In genomic region chr3:48690846-48691458, GRCh38 we compare ENCODE assay signal across 25 cellular contexts. TPM values are rescaled to one million over a fixed set of nuclear protein-coding genes. Genes with fewer than 3 reads are reported as not detected.
DNase-seq lines count a peak whose midpoint lies in the region; ATAC-seq, FAIRE-seq and TF ChIP-seq lines count a peak whose summit lies in the region.
"Had no signal": no experiment of that assay in that cellular context is flagged by ENCODE, and none has a peak within 500 bp of the region (broad histone marks: within the 10 kb centered on the region; RNA-seq: fewer than 3 reads in every experiment).

No MANE protein-coding gene starts in this region.

- H3K27ac ChIP-seq in K562 (ENCODE audit: extremely low read depth, low read depth, low read length), result no peak overlapping the region
- H3K27ac ChIP-seq: BLaER1 treated with 17β-estradiol and CSF1 and Interleukin-3, amounts not matched to agents 10 nM and 100 nM; SJCRH30; suprapubic skin had no signal

- H3K4me3 Mint-ChIP-seq in natural killer cell, result no peak overlapping the region
- H3K4me3 Mint-ChIP-seq in natural killer cell treated with Interleukin-12 subunit alpha and Interleukin-12 subunit beta and Interleukin-15 and Interleukin-18, amount 100 ng/mL, for 72 hours, result no peak overlapping the region
- H3K4me3 Mint-ChIP-seq in mesothelial cell of epicardium, result no peak overlapping the region
- peak overlapping the region; percentile 21 for H3K4me3 Mint-ChIP-seq in type B pancreatic cell
- H3K4me3 Mint-ChIP-seq: activated naive CD4-positive, alpha-beta T cell treated with anti-CD3 and anti-CD28 coated beads, Interleukin-2, amount 50 U/mL, for 24 hours; T-cell; WTC11 had no signal

- H3K9me1 ChIP-seq in K562 (ENCODE audit: control insufficient read depth, insufficient read depth, low read length), result no peaks in the 10 kb centered on the region

- in situ Hi-C loops in K562 (cut with MboI), result no loop called here

- no peaks in the 10 kb centered on the region for H3K9me3 ChIP-seq in K562 (replicated peaks; ENCODE audit: control insufficient read depth, insufficient read depth, low read depth, low read length)
- H3K9me3 ChIP-seq: ascending aorta; BLaER1 treated with 17β-estradiol and CSF1 and Interleukin-3, amounts not matched to agents 10 nM and 100 nM; HAP-1; SJCRH30; suprapubic skin had no signal

- no peak for TF ChIP-seq EP300 in K562 (IDR thresholded peaks at IDR 0.05; ENCODE audit: low read length)

- H3K36me3 ChIP-seq in K562 (ENCODE audit: control insufficient read depth, insufficient read depth, low read length), result peaks cover 81% of the 10 kb centered on the region

- peaks cover 8 to 20% of the 10 kb centered on the region in 2 donors for H3K4me1 Mint-ChIP-seq in natural killer cell
- H3K4me1 Mint-ChIP-seq in natural killer cell treated with Interleukin-12 subunit alpha and Interleukin-12 subunit beta and Interleukin-15 and Interleukin-18, amount 100 ng/mL, for 72 hours (ENCODE audit: low read depth in 2 of 2), result peaks cover 8 to 15% of the 10 kb centered on the region in 2 donors
- H3K4me1 Mint-ChIP-seq in mesothelial cell of epicardium, result peaks cover 23% of the 10 kb centered on the region
- H3K4me1 Mint-ChIP-seq in type B pancreatic cell (ENCODE audit: unreplicated experiment), result peaks cover 9% of the 10 kb centered on the region

- H3K36me3 Mint-ChIP-seq in natural killer cell, result peaks cover 6% of the 10 kb centered on the region
- H3K36me3 Mint-ChIP-seq in natural killer cell treated with Interleukin-12 subunit alpha and Interleukin-12 subunit beta and Interleukin-15 and Interleukin-18, amount 100 ng/mL, for 72 hours, result peaks cover 6% of the 10 kb centered on the region
- peaks cover 34% of the 10 kb centered on the region for H3K36me3 Mint-ChIP-seq in mesothelial cell of epicardium
- H3K36me3 Mint-ChIP-seq in type B pancreatic cell, result peaks cover 27% of the 10 kb centered on the region

- TF ChIP-seq CTCF in natural killer cell (IDR thresholded peaks at IDR 0.05), result no peak
- no peak for TF ChIP-seq CTCF in K562 (IDR thresholded peaks at IDR 0.05 in 2 of 3, conservative IDR thresholded peaks at IDR 0.05 in 1 of 3; ENCODE audit: insufficient read depth in 2 of 3, low read depth in 1 of 3, low read length in 3 of 3)
- no peak for TF ChIP-seq CTCF in mesothelial cell of epicardium (IDR thresholded peaks at IDR 0.05; ENCODE audit: unreplicated experiment)
- no peak for TF ChIP-seq CTCF in type B pancreatic cell (conservative IDR thresholded peaks at IDR 0.05)

- H3K9ac ChIP-seq in K562 (ENCODE audit: insufficient read depth in 1 of 2, low read depth in 2 of 2, low read length in 2 of 2), result no peak overlapping the region
- H3K9ac ChIP-seq: BLaER1 treated with 17β-estradiol and CSF1 and Interleukin-3, amounts not matched to agents 10 nM and 100 nM had no signal

- H3K9me3 Mint-ChIP-seq in natural killer cell, result no peaks in the 10 kb centered on the region
- no peaks in the 10 kb centered on the region for H3K9me3 Mint-ChIP-seq in natural killer cell treated with Interleukin-12 subunit alpha and Interleukin-12 subunit beta and Interleukin-15 and Interleukin-18, amount 100 ng/mL, for 72 hours
- no peaks in the 10 kb centered on the region for H3K9me3 Mint-ChIP-seq in mesothelial cell of epicardium
- H3K9me3 Mint-ChIP-seq in type B pancreatic cell, result no peaks in the 10 kb centered on the region
- H3K9me3 Mint-ChIP-seq: activated naive CD4-positive, alpha-beta T cell treated with anti-CD3 and anti-CD28 coated beads, Interleukin-2, amount 50 U/mL, for 24 hours; T-cell; WTC11 had no signal

- DNase-seq in natural killer cell, result no peak
- DNase-seq in natural killer cell treated with Interleukin-12 subunit alpha and Interleukin-12 subunit beta and Interleukin-15 and Interleukin-18, amount 100 ng/mL, for 72 hours (ENCODE audit: low spot score), result no peak
- no peak for DNase-seq in K562 (ENCODE audit: extremely low read depth in 1 of 4, low spot score in 3 of 4)
- no peak for DNase-seq in mesothelial cell of epicardium (ENCODE audit: low spot score in 2 of 2, unreplicated experiment in 2 of 2)
- DNase-seq in type B pancreatic cell (ENCODE audit: extremely low spot score, unreplicated experiment), result no peak
- no peak for DNase-seq in Right ventricle myocardium inferior (ENCODE audit: missing footprints)
- DNase-seq in Ammon's horn (ENCODE audit: low spot score), result no peak
- DNase-seq in HPDE6-E6E7 (ENCODE audit: extremely low spot score), result no peak
- DNase-seq: caudate nucleus; COR-L47; DMS79; islet precursor cell; left ventricle myocardium superior; NCI-H1694; SJCRH30; stimulated activated naive CD4-positive, alpha-beta T cell treated with Interleukin-2 at 50 U/mL for 16 hours; T-cell had no signal

- TF ChIP-seq RAD21 in K562 (CRISPR knock-in tag; conservative IDR thresholded peaks at IDR 0.05 in 1 of 2, IDR thresholded peaks at IDR 0.05 in 1 of 2), result no peak

- intact Hi-C loops in natural killer cell (cut with micrococcal nuclease) (no loop called here), K562 (cut with micrococcal nuclease) (no loop called here), Right ventricle myocardium inferior (cut with DNase I) (no loop called here)

- ATAC-seq in natural killer cell (no peak), K562 (no peak), Right ventricle myocardium inferior (no peak)
- ATAC-seq in natural killer cell treated with Interleukin-12 subunit alpha and Interleukin-12 subunit beta and Interleukin-15 and Interleukin-18, amount 100 ng/mL, for 72 hours, result no peak
- ATAC-seq: left ventricle myocardium superior, T-cell, WTC11 had no signal

- WGBS in K562 (ENCODE audit: insufficient coverage, low coverage, missing lambda C conversion rate), result 88% methylated on average over 2 of the region's 2 CpGs

- no peak for FAIRE-seq in K562 (lab: Jason Lieb, UNC)
- FAIRE-seq: G401.6, RCC 7860 had no signal

- POLR2A ChIA-PET in K562 (lab: Yijun Ruan, JAX), result no interaction called here

- H3K4me2 ChIP-seq in K562 (ENCODE audit: insufficient read depth, low read length), result no peak overlapping the region
- H3K4me2 ChIP-seq: BLaER1 treated with 17β-estradiol and CSF1 and Interleukin-3, amounts not matched to agents 10 nM and 100 nM had no signal

- H3K27ac Mint-ChIP-seq in natural killer cell (peak overlapping the region; percentile 1 to 30), mesothelial cell of epicardium (peak overlapping the region; percentile 31), type B pancreatic cell (peak overlapping the region; percentile 64)
- peak overlapping the region in 1 of 2 donors; percentile 4 for H3K27ac Mint-ChIP-seq in natural killer cell treated with Interleukin-12 subunit alpha and Interleukin-12 subunit beta and Interleukin-15 and Interleukin-18, amount 100 ng/mL, for 72 hours
- H3K27ac Mint-ChIP-seq: activated naive CD4-positive, alpha-beta T cell treated with anti-CD3 and anti-CD28 coated beads, Interleukin-2, amount 50 U/mL, for 24 hours; WTC11 had no signal

- no peak overlapping the region for H3K4me3 ChIP-seq in K562
- H3K4me3 ChIP-seq: ascending aorta; BLaER1 treated with 17β-estradiol and CSF1 and Interleukin-3, amounts not matched to agents 10 nM and 100 nM; HAP-1; SJCRH30; suprapubic skin had no signal

- H3K79me2 ChIP-seq in K562 (ENCODE audit: control insufficient read depth, insufficient read depth, low read length), result peaks cover 8% of the 10 kb centered on the region; the same call in 2 of the 3 replicates

- H2AFZ ChIP-seq in K562 (ENCODE audit: low read depth, low read length), result no peak overlapping the region

- CTCF ChIA-PET in K562 (lab: Yijun Ruan, JAX; ENCODE audit: low intra/inter-chr PET ratio), result no interaction called here

- H3K27me3 Mint-ChIP-seq in natural killer cell (ENCODE audit: low read depth in 2 of 2) (no peaks in the 10 kb centered on the region), mesothelial cell of epicardium (ENCODE audit: low read depth) (no peaks in the 10 kb centered on the region), type B pancreatic cell (no peaks in the 10 kb centered on the region)
- no peaks in the 10 kb centered on the region for H3K27me3 Mint-ChIP-seq in natural killer cell treated with Interleukin-12 subunit alpha and Interleukin-12 subunit beta and Interleukin-15 and Interleukin-18, amount 100 ng/mL, for 72 hours
- H3K27me3 Mint-ChIP-seq: activated naive CD4-positive, alpha-beta T cell treated with anti-CD3 and anti-CD28 coated beads, Interleukin-2, amount 50 U/mL, for 24 hours; T-cell had no signal

- no peaks in the 10 kb centered on the region for H3K27me3 ChIP-seq in K562 (ENCODE audit: control insufficient read depth in 2 of 2, insufficient read depth in 2 of 2, low read length in 2 of 2)
- H3K27me3 ChIP-seq: ascending aorta; BLaER1 treated with 17β-estradiol and CSF1 and Interleukin-3, amounts not matched to agents 10 nM and 100 nM; SJCRH30; suprapubic skin had no signal

- 0 out of 2 replicates have a peak, but pooled peaks cover 3% of the 10 kb centered on the region for H4K20me1 ChIP-seq in K562 (replicated peaks; ENCODE audit: control insufficient read depth, insufficient read depth, low read length)

- H3K4me1 ChIP-seq in K562 (replicated peaks in 1 of 2; ENCODE audit: control insufficient read depth in 2 of 2, insufficient read depth in 2 of 2, low read length in 2 of 2), result peaks cover 4 to 12% of the 10 kb centered on the region in 2 experiments; a peak in 3 of 5 replicates
- H3K4me1 ChIP-seq: HAP-1, SJCRH30 had no signal

- TF ChIP-seq POLR2A in K562 (conservative IDR thresholded peaks at IDR 0.05), result no peak

- no TSS peak for BruUV-seq in K562 (replicated peaks; lab: Mats Ljungman, UMichigan)

RNA-seq across cellular contexts. Expression of gene NCKIPSD, which starts 5.2 kb away (rescaled TPM):
- total RNA-seq in natural killer cell (10 to 100 TPM; 12.2 to 14.1 (median 12.8) TPM), K562 (2014; rRNA removed) (12.3 and 18.7 TPM in 2 replicates), K562 (2014; rRNA removed; fragmentation: Illumina TruSeq; extraction: Trizol) (4.1 and 6.3 TPM in 2 replicates), K562 (2015; rRNA removed; fragmentation: Illumina TruSeq; extraction: Trizol) (9.7 and 10.0 TPM in 2 replicates), K562 (2021) (17.3 and 20.1 TPM in 2 replicates), mesothelial cell of epicardium (30.7 to 33.5 TPM (median 31.9 TPM) in 3 replicates), type B pancreatic cell (ENCODE audit: low replicate concordance) (20.1 and 22.1 TPM in 2 replicates), Right ventricle myocardium inferior (15.4 TPM)
- 10 to 100 TPM; 22.7 to 37.0 TPM for total RNA-seq in natural killer cell treated with Interleukin-12 subunit alpha and Interleukin-12 subunit beta and Interleukin-15 and Interleukin-18, amount 100 ng/mL, for 72 hours
- 29.1 and 109 TPM in 2 replicates for total RNA-seq in K562 (2011; cell fraction: chromatin; rRNA removed; ENCODE audit: low replicate concordance)
- total RNA-seq in K562 (2011; cell fraction: nucleolus; rRNA removed), result 55.4 and 58.4 TPM in 2 replicates
- total RNA-seq in K562 (2011; cell fraction: nucleoplasm; rRNA removed), result 33.2 and 33.4 TPM in 2 replicates
- polyA plus RNA-seq in K562 (2011; rRNA removed) (24.4 and 35.6 TPM in 2 replicates), K562 (2014; fragmentation: Illumina TruSeq; extraction: Trizol) (15.0 and 16.2 TPM in 2 replicates), K562 (2014; fragmentation: Nextera tagmentation; extraction: Ambion mirVana) (1 to 10 TPM in 1 of 2 experiments, under 1 TPM in 1; 0.49 to 1.7 TPM), K562 (2014; rRNA removed) (17.8 and 21.4 TPM in 2 replicates)
- polyA plus RNA-seq in K562 (2011; cell fraction: cytosol; rRNA removed), result 38.2 and 70.0 TPM in 2 replicates
- 114 and 150 TPM in 2 replicates for polyA plus RNA-seq in K562 (2011; cell fraction: nucleus; rRNA removed)
- polyA plus RNA-seq in K562 (2012), result 14.6 and 23.0 TPM in 2 replicates
- 14.6 and 22.5 TPM in 2 replicates for polyA minus RNA-seq in K562 (2011; rRNA and poly(A)+ RNA removed)
- polyA minus RNA-seq in K562 (2011; cell fraction: cytosol; rRNA and poly(A)+ RNA removed), result 25.6 and 29.7 TPM in 2 replicates
- polyA minus RNA-seq in K562 (2011; cell fraction: nucleus; rRNA and poly(A)+ RNA removed), result 33.0 and 36.1 TPM in 2 replicates

RNA-seq across cellular contexts. Expression of gene IP6K2, which starts 26.1 kb away (rescaled TPM):
- total RNA-seq in natural killer cell, result 100 to 1,000 TPM; 140 to 151 (median 148) TPM
- total RNA-seq in natural killer cell treated with Interleukin-12 subunit alpha and Interleukin-12 subunit beta and Interleukin-15 and Interleukin-18, amount 100 ng/mL, for 72 hours, result 10 to 100 TPM; 53.5 to 60.2 TPM
- total RNA-seq in K562 (2011; cell fraction: chromatin; rRNA removed; ENCODE audit: low replicate concordance), result 178 and 218 TPM in 2 replicates
- 134 and 138 TPM in 2 replicates for total RNA-seq in K562 (2011; cell fraction: nucleolus; rRNA removed)
- total RNA-seq in K562 (2011; cell fraction: nucleoplasm; rRNA removed), result 174 and 186 TPM in 2 replicates
- total RNA-seq in K562 (2014; rRNA removed), result 46.1 and 50.4 TPM in 2 replicates
- total RNA-seq in K562 (2014; rRNA removed; fragmentation: Illumina TruSeq; extraction: Trizol), result 37.6 and 38.9 TPM in 2 replicates
- 46.9 and 48.8 TPM in 2 replicates for total RNA-seq in K562 (2015; rRNA removed; fragmentation: Illumina TruSeq; extraction: Trizol)
- 41.3 and 48.0 TPM in 2 replicates for total RNA-seq in K562 (2021)
- 60.2 and 102 TPM in 2 replicates for polyA plus RNA-seq in K562 (2011; rRNA removed)
- 75.7 and 102 TPM in 2 replicates for polyA plus RNA-seq in K562 (2011; cell fraction: cytosol; rRNA removed)
- polyA plus RNA-seq in K562 (2011; cell fraction: nucleus; rRNA removed), result 547 and 559 TPM in 2 replicates
- 50.4 and 55.4 TPM in 2 replicates for polyA plus RNA-seq in K562 (2012)
- 57.1 and 79.3 TPM in 2 replicates for polyA plus RNA-seq in K562 (2014; fragmentation: Illumina TruSeq; extraction: Trizol)
- 10 to 100 TPM; 19.6 to 26.3 TPM for polyA plus RNA-seq in K562 (2014; fragmentation: Nextera tagmentation; extraction: Ambion mirVana)
- 69.6 and 78.1 TPM in 2 replicates for polyA plus RNA-seq in K562 (2014; rRNA removed)
- polyA minus RNA-seq in K562 (2011; rRNA and poly(A)+ RNA removed), result 43.8 and 51.2 TPM in 2 replicates
- 19.8 and 28.5 TPM in 2 replicates for polyA minus RNA-seq in K562 (2011; cell fraction: cytosol; rRNA and poly(A)+ RNA removed)
- 33.5 and 60.8 TPM in 2 replicates for polyA minus RNA-seq in K562 (2011; cell fraction: nucleus; rRNA and poly(A)+ RNA removed)
- total RNA-seq in mesothelial cell of epicardium, result 207 to 212 TPM (median 209 TPM) in 3 replicates
- total RNA-seq in type B pancreatic cell (ENCODE audit: low replicate concordance), result 104 and 145 TPM in 2 replicates
- 29.3 TPM for total RNA-seq in Right ventricle myocardium inferior

RNA-seq across cellular contexts. Expression of gene CELSR3, which starts 28.3 kb away (rescaled TPM):
- total RNA-seq in natural killer cell, result 1 to 10 TPM; 2.0 to 3.4 (median 2.6) TPM
- 10 to 100 TPM in 1 of 2 donors, 1 to 10 TPM in 1; 4.4 to 20.1 TPM for total RNA-seq in natural killer cell treated with Interleukin-12 subunit alpha and Interleukin-12 subunit beta and Interleukin-15 and Interleukin-18, amount 100 ng/mL, for 72 hours
- 5.4 and 13.8 TPM in 2 replicates for total RNA-seq in K562 (2011; cell fraction: chromatin; rRNA removed; ENCODE audit: low replicate concordance)
- 7.0 and 9.3 TPM in 2 replicates for total RNA-seq in K562 (2011; cell fraction: nucleolus; rRNA removed)
- total RNA-seq in K562 (2011; cell fraction: nucleoplasm; rRNA removed), result 6.1 and 6.5 TPM in 2 replicates
- 0.64 and 0.98 TPM in 2 replicates for total RNA-seq in K562 (2014; rRNA removed)
- total RNA-seq in K562 (2014; rRNA removed; fragmentation: Illumina TruSeq; extraction: Trizol), result 0.47 and 0.48 TPM in 2 replicates
- total RNA-seq in K562 (2015; rRNA removed; fragmentation: Illumina TruSeq; extraction: Trizol), result 0.76 and 0.79 TPM in 2 replicates
- 1.6 and 2.1 TPM in 2 replicates for total RNA-seq in K562 (2021)
- 0.84 and 0.93 TPM in 2 replicates for polyA plus RNA-seq in K562 (2011; rRNA removed)
- 0.87 and 1.8 TPM in 2 replicates for polyA plus RNA-seq in K562 (2011; cell fraction: cytosol; rRNA removed)
- polyA plus RNA-seq in K562 (2011; cell fraction: nucleus; rRNA removed), result 5.5 and 8.2 TPM in 2 replicates
- 1.5 and 1.6 TPM in 2 replicates for polyA plus RNA-seq in K562 (2012)
- 1.1 and 1.5 TPM in 2 replicates for polyA plus RNA-seq in K562 (2014; fragmentation: Illumina TruSeq; extraction: Trizol)
- under 1 TPM; 0.10 to 0.20 TPM for polyA plus RNA-seq in K562 (2014; fragmentation: Nextera tagmentation; extraction: Ambion mirVana)
- 1.3 and 2.7 TPM in 2 replicates for polyA plus RNA-seq in K562 (2014; rRNA removed)
- 0.78 and 1.9 TPM in 2 replicates for polyA minus RNA-seq in K562 (2011; rRNA and poly(A)+ RNA removed)
- polyA minus RNA-seq in K562 (2011; cell fraction: cytosol; rRNA and poly(A)+ RNA removed), result 1.8 and 2.0 TPM in 2 replicates
- 2.7 and 3.0 TPM in 2 replicates for polyA minus RNA-seq in K562 (2011; cell fraction: nucleus; rRNA and poly(A)+ RNA removed)
- 5.0 to 5.6 TPM (median 5.2 TPM) in 3 replicates for total RNA-seq in mesothelial cell of epicardium
- 9.8 and 10.2 TPM in 2 replicates for total RNA-seq in type B pancreatic cell (ENCODE audit: low replicate concordance)
- 0.38 TPM for total RNA-seq in Right ventricle myocardium inferior

RNA-seq across cellular contexts. Expression of gene SLC26A6, which starts 55.7 kb away (rescaled TPM):
- total RNA-seq in natural killer cell (10 to 100 TPM; 25.8 to 37.6 (median 32.3) TPM), K562 (2014; rRNA removed) (14.8 and 22.2 TPM in 2 replicates), K562 (2014; rRNA removed; fragmentation: Illumina TruSeq; extraction: Trizol) (7.1 and 10.5 TPM in 2 replicates), K562 (2015; rRNA removed; fragmentation: Illumina TruSeq; extraction: Trizol) (11.9 and 12.4 TPM in 2 replicates), K562 (2021) (26.5 and 27.2 TPM in 2 replicates), mesothelial cell of epicardium (18.0 to 22.7 TPM (median 21.6 TPM) in 3 replicates), type B pancreatic cell (ENCODE audit: low replicate concordance) (19.7 and 35.6 TPM in 2 replicates), Right ventricle myocardium inferior (14.1 TPM)
- 10 to 100 TPM; 31.3 to 62.4 TPM for total RNA-seq in natural killer cell treated with Interleukin-12 subunit alpha and Interleukin-12 subunit beta and Interleukin-15 and Interleukin-18, amount 100 ng/mL, for 72 hours
- total RNA-seq in K562 (2011; cell fraction: chromatin; rRNA removed; ENCODE audit: low replicate concordance), result 176 and 387 TPM in 2 replicates
- 251 and 260 TPM in 2 replicates for total RNA-seq in K562 (2011; cell fraction: nucleolus; rRNA removed)
- 183 and 192 TPM in 2 replicates for total RNA-seq in K562 (2011; cell fraction: nucleoplasm; rRNA removed)
- polyA plus RNA-seq in K562 (2011; rRNA removed) (20.4 and 42.8 TPM in 2 replicates), K562 (2014; fragmentation: Illumina TruSeq; extraction: Trizol) (19.7 and 21.0 TPM in 2 replicates), K562 (2014; fragmentation: Nextera tagmentation; extraction: Ambion mirVana) (1 to 10 TPM; 2.1 to 4.5 TPM), K562 (2014; rRNA removed) (24.8 and 26.6 TPM in 2 replicates)
- polyA plus RNA-seq in K562 (2011; cell fraction: cytosol; rRNA removed), result 28.1 and 30.5 TPM in 2 replicates
- 437 and 444 TPM in 2 replicates for polyA plus RNA-seq in K562 (2011; cell fraction: nucleus; rRNA removed)
- polyA plus RNA-seq in K562 (2012), result 25.1 and 26.5 TPM in 2 replicates
- 21.2 and 21.7 TPM in 2 replicates for polyA minus RNA-seq in K562 (2011; rRNA and poly(A)+ RNA removed)
- polyA minus RNA-seq in K562 (2011; cell fraction: cytosol; rRNA and poly(A)+ RNA removed), result 21.2 and 26.8 TPM in 2 replicates
- polyA minus RNA-seq in K562 (2011; cell fraction: nucleus; rRNA and poly(A)+ RNA removed), result 95.1 and 104 TPM in 2 replicates
